Comparison of ENCODE assay signal across 8 cellular contexts in the genomic region with DNA sequence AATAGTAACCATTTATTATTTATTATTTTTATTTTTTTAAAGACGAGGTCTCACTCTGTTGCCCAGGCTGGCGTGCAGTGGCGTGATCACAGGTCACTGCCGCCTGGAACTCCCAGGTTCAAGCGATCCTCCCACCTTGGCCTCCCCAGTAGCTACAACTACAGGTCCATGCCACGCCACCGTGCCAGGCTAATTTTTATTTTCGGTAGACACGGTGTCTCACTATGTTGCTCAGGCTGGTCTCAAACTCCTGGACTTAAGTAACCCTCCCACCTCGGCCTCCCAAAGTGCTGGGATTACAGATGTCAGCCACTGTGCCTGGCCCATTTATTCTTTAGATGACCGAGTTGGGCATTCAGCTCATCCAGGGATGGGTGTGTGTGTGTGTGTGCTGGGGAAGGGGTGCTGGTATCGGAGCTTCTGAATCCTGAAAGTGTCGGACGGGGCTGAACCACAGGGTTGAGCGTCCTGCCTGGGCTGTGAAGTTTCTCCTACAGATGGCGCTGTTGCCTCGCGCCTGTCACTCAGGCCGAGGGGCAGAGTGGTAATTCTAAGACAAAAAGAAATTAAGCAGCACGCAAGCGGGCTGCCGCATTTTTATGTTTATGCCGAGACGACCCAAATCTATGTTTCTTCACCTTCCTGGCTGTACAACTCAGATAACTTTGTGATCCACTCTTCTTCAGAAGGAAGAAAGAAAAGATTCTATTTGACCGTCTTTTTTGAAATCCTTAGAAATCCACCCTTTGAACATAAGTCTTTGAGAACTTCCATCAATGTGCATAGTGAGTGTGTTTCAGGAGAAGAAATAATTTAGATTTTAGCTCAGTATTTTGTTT.
DNase-seq lines count a peak whose midpoint lies in the region; ATAC-seq and TF ChIP-seq lines count a peak whose summit lies in the region.

No MANE protein-coding gene starts in this region.

- no peaks in the 10 kb centered on the region for H3K9me3 Mint-ChIP-seq in CD4-positive, alpha-beta T cell
- H3K9me3 Mint-ChIP-seq in WTC11 = no peaks in the 10 kb centered on the region; the same call in 1 of the 2 replicates
- no peaks in the 10 kb centered on the region for H3K9me3 Mint-ChIP-seq in central memory CD8-positive, alpha-beta T cell

- H3K4me1 Mint-ChIP-seq in CD4-positive, alpha-beta T cell (ENCODE audit: low read depth) = peaks cover 5% of the 10 kb centered on the region
- peaks cover 4% of the 10 kb centered on the region; the same call in 1 of the 2 replicates for H3K4me1 Mint-ChIP-seq in WTC11
- no peaks in the 10 kb centered on the region for H3K4me1 Mint-ChIP-seq in central memory CD8-positive, alpha-beta T cell

- no peaks in the 10 kb centered on the region for H3K27me3 Mint-ChIP-seq in CD4-positive, alpha-beta T cell
- peaks cover 19% of the 10 kb centered on the region for H3K27me3 Mint-ChIP-seq in WTC11 (ENCODE audit: low read depth)
- no peaks in the 10 kb centered on the region for H3K27me3 Mint-ChIP-seq in central memory CD8-positive, alpha-beta T cell

- peak; percentile 70 for TF ChIP-seq CTCF in CD4-positive, alpha-beta T cell (IDR thresholded peaks at IDR 0.05)
- TF ChIP-seq CTCF in WTC11 (IDR thresholded peaks at IDR 0.05) = peak; percentile 78

- H3K27ac Mint-ChIP-seq in CD4-positive, alpha-beta T cell = no peak overlapping the region
- H3K27ac Mint-ChIP-seq in WTC11 = no peak overlapping the region
- no peak overlapping the region for H3K27ac Mint-ChIP-seq in central memory CD8-positive, alpha-beta T cell (ENCODE audit: low read depth)

- CTCF ChIA-PET in CD4-positive, alpha-beta T cell (lab: Charles Lee) = interaction anchor here (1.1 to 1.8 kb wide), 2 partner anchors 15 to 52 kb away, joined by 3 to 4 read pairs; no protein-coding TSS in a partner anchor
- CTCF ChIA-PET in WTC11 (lab: Charles Lee) = interaction anchor here (0.6 to 2.0 kb wide), 41 partner anchors 8 to 919 kb away, joined by 3 to 21 read pairs (median 4); no protein-coding TSS in a partner anchor

- no peak for ATAC-seq in CD4-positive, alpha-beta T cell (ENCODE audit: poor library complexity)
- peak; percentile 71 for ATAC-seq in GM19463 (IDR thresholded peaks at IDR 0.05; ENCODE audit: unreplicated experiment)
- ATAC-seq in WTC11 = peak; percentile 88
- ATAC-seq in central memory CD8-positive, alpha-beta T cell (replicated peaks; ENCODE audit: extremely low read depth, poor library complexity, severe bottlenecking) = peak; percentile 62
- ATAC-seq in GM21529 (IDR thresholded peaks at IDR 0.05; ENCODE audit: unreplicated experiment) = no peak

- DNase-seq in CD4-positive, alpha-beta T cell = peak; percentile 20 to 63 (median 33)
- DNase-seq in NCI-H1694 (lab: John Stamatoyannopoulos, UW) (peak; percentile 4), WTC11 (ENCODE audit: low spot score) (peak; percentile 73), kidney tubule cell (ENCODE audit: low spot score) (peak; percentile 57)
- DNase-seq in central memory CD8-positive, alpha-beta T cell (ENCODE audit: low spot score in 2 of 2) = peak; percentile 10 to 41
- peak; percentile 57 for DNase-seq in stimulated activated CD4-positive, alpha-beta T cell treated with anti-CD3 and anti-CD28 coated beads, Interleukin-4, amount 100 ng/mL, for 1 hour

- intact Hi-C loops in CD4-positive, alpha-beta T cell (cut with DNase I, micrococcal nuclease) = loop anchor here (2.0 to 5.0 kb wide), 3 partner anchors 52 to 1018 kb away; no protein-coding TSS in a partner anchor

- no peaks in the 10 kb centered on the region for H3K9me3 ChIP-seq in CD4-positive, alpha-beta T cell (ENCODE audit: control insufficient read depth, low read length)

- no peaks in the 10 kb centered on the region for H3K36me3 Mint-ChIP-seq in CD4-positive, alpha-beta T cell (ENCODE audit: low read depth)
- H3K36me3 Mint-ChIP-seq in WTC11 = no peaks in the 10 kb centered on the region
- no peaks in the 10 kb centered on the region for H3K36me3 Mint-ChIP-seq in central memory CD8-positive, alpha-beta T cell (ENCODE audit: insufficient read depth)

- POLR2A ChIA-PET in CD4-positive, alpha-beta T cell (lab: Charles Lee) = interaction anchor here (1.4 kb wide), 1 partner anchor 153 kb away, joined by 3 read pairs; no protein-coding TSS in a partner anchor
- POLR2A ChIA-PET in WTC11 (lab: Charles Lee) = no interaction called here

- no peaks in the 10 kb centered on the region for H3K27me3 ChIP-seq in CD4-positive, alpha-beta T cell (ENCODE audit: control insufficient read depth, insufficient read depth, low read length)

- H3K4me3 Mint-ChIP-seq in CD4-positive, alpha-beta T cell = no peak overlapping the region
- H3K4me3 Mint-ChIP-seq in WTC11 = no peak overlapping the region
- no peak overlapping the region for H3K4me3 Mint-ChIP-seq in central memory CD8-positive, alpha-beta T cell

- no peak overlapping the region for H3K27ac ChIP-seq in CD4-positive, alpha-beta T cell (ENCODE audit: low read depth, low read length)

TF ChIP-seq in WTC11, 78 proteins besides CTCF, POLR2A, EP300 and RAD21:
- TF ChIP-seq, protein P1, sequence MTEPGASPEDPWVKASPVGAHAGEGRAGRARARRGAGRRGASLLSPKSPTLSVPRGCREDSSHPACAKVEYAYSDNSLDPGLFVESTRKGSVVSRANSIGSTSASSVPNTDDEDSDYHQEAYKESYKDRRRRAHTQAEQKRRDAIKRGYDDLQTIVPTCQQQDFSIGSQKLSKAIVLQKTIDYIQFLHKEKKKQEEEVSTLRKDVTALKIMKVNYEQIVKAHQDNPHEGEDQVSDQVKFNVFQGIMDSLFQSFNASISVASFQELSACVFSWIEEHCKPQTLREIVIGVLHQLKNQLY (CRISPR knock-in tag; IDR thresholded peaks at IDR 0.05) = no peak
- TF ChIP-seq, protein P2, sequence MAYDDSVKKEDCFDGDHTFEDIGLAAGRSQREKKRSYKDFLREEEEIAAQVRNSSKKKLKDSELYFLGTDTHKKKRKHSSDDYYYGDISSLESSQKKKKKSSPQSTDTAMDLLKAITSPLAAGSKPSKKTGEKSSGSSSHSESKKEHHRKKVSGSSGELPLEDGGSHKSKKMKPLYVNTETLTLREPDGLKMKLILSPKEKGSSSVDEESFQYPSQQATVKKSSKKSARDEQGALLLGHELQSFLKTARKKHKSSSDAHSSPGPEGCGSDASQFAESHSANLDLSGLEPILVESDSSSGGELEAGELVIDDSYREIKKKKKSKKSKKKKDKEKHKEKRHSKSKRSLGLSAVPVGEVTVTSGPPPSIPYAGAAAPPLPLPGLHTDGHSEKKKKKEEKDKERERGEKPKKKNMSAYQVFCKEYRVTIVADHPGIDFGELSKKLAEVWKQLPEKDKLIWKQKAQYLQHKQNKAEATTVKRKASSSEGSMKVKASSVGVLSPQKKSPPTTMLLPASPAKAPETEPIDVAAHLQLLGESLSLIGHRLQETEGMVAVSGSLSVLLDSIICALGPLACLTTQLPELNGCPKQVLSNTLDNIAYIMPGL (CRISPR knock-in tag; IDR thresholded peaks at IDR 0.05) = 0 out of 2 replicates have a peak, but pooled peaks have one; percentile 31

Comparison
In these comparisons a context has a peak if more than half of its experiments do, and no peak if none do; other contexts are left out.
1. ATAC-seq: peak in GM19463 (single experiment), WTC11 (single experiment) and central memory CD8-positive, alpha-beta T cell (single experiment); none in CD4-positive, alpha-beta T cell (single experiment) and GM21529 (single experiment).
2. DNase-seq: peak in every context shown above with its lines; median percentile 73 in WTC11; 57 in kidney tubule cell; 57 in stimulated activated CD4-positive, alpha-beta T cell treated with anti-CD3 and anti-CD28 coated beads, Interleukin-4, amount 100 ng/mL, for 1 hour; 33 in CD4-positive, alpha-beta T cell; 26 in central memory CD8-positive, alpha-beta T cell; 4 in NCI-H1694.